In genomic region chr22:40325315-40325714, GRCh38 we compare ENCODE assay signal across 11 cellular contexts. TPM values are rescaled to one million over a fixed set of nuclear protein-coding genes. Genes with fewer than 3 reads are reported as not detected.
DNase-seq lines count a peak whose midpoint lies in the region; ATAC-seq and TF ChIP-seq lines count a peak whose summit lies in the region.
"Had no signal": no experiment of that assay in that cellular context is flagged by ENCODE, and none has a peak within 500 bp of the region (broad histone marks: within the 10 kb centered on the region; RNA-seq: fewer than 3 reads in every experiment).

No MANE protein-coding gene starts in this region.

- no peak for TF ChIP-seq CTCF in CD4-positive, alpha-beta T cell (IDR thresholded peaks at IDR 0.05)

- CTCF ChIA-PET in CD4-positive, alpha-beta T cell (lab: Charles Lee), result interaction anchor here (1.2 to 3.6 kb wide), 4 partner anchors 10 to 145 kb away, joined by 3 to 29 read pairs (median 4); partner anchors contain the start of gene ADSL
- CTCF ChIA-PET in activated naive CD4-positive, alpha-beta T cell treated with anti-CD3 and anti-CD28 coated beads, Interleukin-2, amount 10 ng/mL, durations not matched to agents 7 days and 5 days (lab: Charles Lee), result interaction anchor here (0.9 to 1.1 kb wide), 2 partner anchors 8 to 23 kb away, joined by 3 read pairs; no protein-coding TSS in a partner anchor

- peak overlapping the region; percentile 88 for H3K4me3 Mint-ChIP-seq in CD4-positive, alpha-beta T cell
- H3K4me3 Mint-ChIP-seq in activated naive CD4-positive, alpha-beta T cell treated with anti-CD3 and anti-CD28 coated beads, Interleukin-2, amount 10 ng/mL, durations not matched to agents 7 days and 5 days, result peak overlapping the region; percentile 62

- DNase-seq in CD4-positive, alpha-beta T cell, result peak in 9 of 10 experiments; percentile 29 to 66 (median 51)
- DNase-seq in activated CD4-positive, alpha-beta T cell treated with anti-CD3 and anti-CD28 coated beads for 24 hours (ENCODE audit: low read depth in 2 of 2), result peak; percentile 36 to 51
- DNase-seq in activated naive CD4-positive, alpha-beta T cell treated with anti-CD3 and anti-CD28 coated beads, Interleukin-2, amount 10 ng/mL, durations not matched to agents 7 days and 5 days, result peak; percentile 52
- peak; percentile 59 to 60 for DNase-seq in stimulated activated CD4-positive, alpha-beta T cell treated with anti-CD3 and anti-CD28 coated beads, Interleukin-15, amount 100 ng/mL, for 48 hours (ENCODE audit: low read depth in 2 of 2)
- no peak for DNase-seq in T1000 (lab: John Stamatoyannopoulos, UW)
- DNase-seq: hippocampal formation had no signal

- H3K36me3 Mint-ChIP-seq in CD4-positive, alpha-beta T cell (ENCODE audit: low read depth), result peaks cover 62% of the 10 kb centered on the region
- peaks cover 77% of the 10 kb centered on the region for H3K36me3 Mint-ChIP-seq in activated naive CD4-positive, alpha-beta T cell treated with anti-CD3 and anti-CD28 coated beads, Interleukin-2, amount 10 ng/mL, durations not matched to agents 7 days and 5 days

- peak overlapping the region; percentile 97 for H3K27ac Mint-ChIP-seq in CD4-positive, alpha-beta T cell
- peak overlapping the region; percentile 99 for H3K27ac Mint-ChIP-seq in activated naive CD4-positive, alpha-beta T cell treated with anti-CD3 and anti-CD28 coated beads, Interleukin-2, amount 10 ng/mL, durations not matched to agents 7 days and 5 days

- H3K27me3 Mint-ChIP-seq in CD4-positive, alpha-beta T cell, result no peaks in the 10 kb centered on the region
- H3K27me3 Mint-ChIP-seq in activated naive CD4-positive, alpha-beta T cell treated with anti-CD3 and anti-CD28 coated beads, Interleukin-2, amount 10 ng/mL, durations not matched to agents 7 days and 5 days, result no peaks in the 10 kb centered on the region

- POLR2A ChIA-PET in CD4-positive, alpha-beta T cell (lab: Charles Lee), result interaction anchor here (0.6 to 5.9 kb wide), 5 partner anchors 9 to 281 kb away, joined by 3 to 75 read pairs (median 8); partner anchors contain the start of genes ADSL and TNRC6B

- H3K9me3 ChIP-seq in CD4-positive, alpha-beta T cell (ENCODE audit: control insufficient read depth, low read length), result no peaks in the 10 kb centered on the region
- H3K9me3 ChIP-seq: thoracic aorta had no signal

- H3K27ac ChIP-seq in CD4-positive, alpha-beta T cell (ENCODE audit: low read depth, low read length), result peak overlapping the region; percentile 71
- H3K27ac ChIP-seq: thoracic aorta had no signal

- no peak for TF ChIP-seq POLR2A in GM18505 (IDR thresholded peaks at IDR 0.05; ENCODE audit: borderline replicate concordance, extremely low read depth, insufficient read depth, insufficient read length)

- no peaks in the 10 kb centered on the region for H3K27me3 ChIP-seq in CD4-positive, alpha-beta T cell (ENCODE audit: control insufficient read depth, insufficient read depth, low read length)

- intact Hi-C loops in CD4-positive, alpha-beta T cell (cut with DNase I, micrococcal nuclease), result loop anchor here (2.0 kb wide), 2 partner anchors 17 to 35 kb away; no protein-coding TSS in a partner anchor

- peak; percentile 56 for ATAC-seq in CD4-positive, alpha-beta T cell (ENCODE audit: poor library complexity)
- no peak for ATAC-seq in GM21529 (IDR thresholded peaks at IDR 0.05; ENCODE audit: unreplicated experiment)
- ATAC-seq in HG02973 (IDR thresholded peaks at IDR 0.05; ENCODE audit: unreplicated experiment), result no peak
- ATAC-seq in GM18505 (IDR thresholded peaks at IDR 0.05; ENCODE audit: unreplicated experiment), result no peak
- ATAC-seq: HCT116 had no signal

- H3K4me1 Mint-ChIP-seq in CD4-positive, alpha-beta T cell (ENCODE audit: low read depth), result peaks cover 98% of the 10 kb centered on the region
- H3K4me1 Mint-ChIP-seq in activated naive CD4-positive, alpha-beta T cell treated with anti-CD3 and anti-CD28 coated beads, Interleukin-2, amount 10 ng/mL, durations not matched to agents 7 days and 5 days, result peaks cover 89% of the 10 kb centered on the region

- H3K9me3 Mint-ChIP-seq in CD4-positive, alpha-beta T cell, result no peaks in the 10 kb centered on the region
- H3K9me3 Mint-ChIP-seq in activated naive CD4-positive, alpha-beta T cell treated with anti-CD3 and anti-CD28 coated beads, Interleukin-2, amount 10 ng/mL, durations not matched to agents 7 days and 5 days, result no peaks in the 10 kb centered on the region

RNA-seq across cellular contexts. Expression of gene ADSL, which starts 21.0 kb away (rescaled TPM):
- total RNA-seq in CD4-positive, alpha-beta T cell, result 10 to 100 TPM; 62.9 to 75.3 TPM

RNA-seq across cellular contexts. Expression of gene SGSM3, which starts 45.1 kb away (rescaled TPM):
- total RNA-seq in CD4-positive, alpha-beta T cell, result 10 to 100 TPM; 87.9 to 89.9 TPM
